In the genomic region with DNA sequence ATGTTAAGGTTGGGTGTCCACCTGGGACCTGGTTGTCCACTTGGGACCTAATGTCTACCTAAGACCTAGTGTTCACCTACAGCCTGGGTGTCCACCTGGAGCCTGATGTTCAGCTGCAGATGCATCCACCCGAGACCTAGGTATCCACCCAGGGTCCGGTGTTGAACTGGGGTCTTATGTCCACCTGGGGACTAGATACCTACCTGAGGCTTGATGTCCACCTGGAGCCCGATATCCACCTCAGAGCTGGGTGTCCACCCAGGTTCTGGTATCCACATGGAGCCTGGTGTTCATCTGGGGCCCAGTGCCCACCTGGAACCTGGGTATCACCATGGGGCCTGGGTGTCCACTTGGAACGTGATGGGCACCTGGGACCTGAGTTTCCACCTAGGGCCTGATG, we compare ENCODE assay signal across 2 cellular contexts.
DNase-seq lines count a peak whose midpoint lies in the region.
"Not testable (repeated sequence)": the region's sequence is repeated elsewhere in the genome, so short reads cannot be mapped to it uniquely, and the experiment has no call there.

No MANE protein-coding gene starts in this region.

- not testable (repeated sequence) for H3K4me3 Mint-ChIP-seq in activated CD4-positive, alpha-beta T cell treated with anti-CD3 and anti-CD28 coated beads, Interleukin-2, amount 10 ng/mL, durations not matched to agents 24 days and 14 days

- intact Hi-C loops in activated CD4-positive, alpha-beta T cell treated with anti-CD3 and anti-CD28 coated beads, Interleukin-2, amount 10 ng/mL, durations not matched to agents 24 days and 14 days (cut with micrococcal nuclease) = not testable (repeated sequence)

- DNase-seq in activated CD4-positive, alpha-beta T cell treated with anti-CD3 and anti-CD28 coated beads, Interleukin-2, amount 10 ng/mL, durations not matched to agents 24 days and 14 days = peak; percentile 40
- DNase-seq in activated CD8-positive, alpha-beta memory T cell treated with anti-CD3 and anti-CD28 coated beads for 24 hours = peak; percentile 49

- not testable (repeated sequence) for H3K27ac Mint-ChIP-seq in activated CD4-positive, alpha-beta T cell treated with anti-CD3 and anti-CD28 coated beads, Interleukin-2, amount 10 ng/mL, durations not matched to agents 24 days and 14 days

- not testable (repeated sequence) for H3K9me3 Mint-ChIP-seq in activated CD4-positive, alpha-beta T cell treated with anti-CD3 and anti-CD28 coated beads, Interleukin-2, amount 10 ng/mL, durations not matched to agents 24 days and 14 days

- not testable (repeated sequence) for H3K27me3 Mint-ChIP-seq in activated CD4-positive, alpha-beta T cell treated with anti-CD3 and anti-CD28 coated beads, Interleukin-2, amount 10 ng/mL, durations not matched to agents 24 days and 14 days

- not testable (repeated sequence) for H3K36me3 Mint-ChIP-seq in activated CD4-positive, alpha-beta T cell treated with anti-CD3 and anti-CD28 coated beads, Interleukin-2, amount 10 ng/mL, durations not matched to agents 24 days and 14 days (ENCODE audit: low read depth)

- H3K4me1 Mint-ChIP-seq in activated CD4-positive, alpha-beta T cell treated with anti-CD3 and anti-CD28 coated beads, Interleukin-2, amount 10 ng/mL, durations not matched to agents 24 days and 14 days = not testable (repeated sequence)
